ENCODE assay signal across 16 cellular contexts in genomic region chr6:121413831-121414368, GRCh38. TPM values are rescaled to one million over a fixed set of nuclear protein-coding genes. Genes with fewer than 3 reads are reported as not detected.
"Had no signal": no experiment of that assay in that cellular context is flagged by ENCODE, and none has a peak within 500 bp of the region (broad histone marks: within the 10 kb centered on the region; RNA-seq: fewer than 3 reads in every experiment).

No MANE protein-coding gene starts in this region.

- DNase-seq: activated CD4-positive, alpha-beta T cell treated with anti-CD3 and anti-CD28 coated beads for 36 hours; activated CD8-positive, alpha-beta T cell treated with anti-CD3 and anti-CD28 coated beads, Interleukin-2, amount 10 ng/mL, durations not matched to agents 7 days and 5 days; activated naive CD4-positive, alpha-beta T cell treated with anti-CD3 and anti-CD28 coated beads, Interleukin-2, amount 50 U/mL, for 16 hours; effector CD4-positive, alpha-beta T cell; foreskin fibroblast; glutamatergic neuron; pancreas; stimulated activated CD4-positive, alpha-beta T cell treated with anti-CD3 and anti-CD28 coated beads, Interleukin-4, amount 100 ng/mL, for 1 hour; stimulated activated CD8-positive, alpha-beta memory T cell treated with anti-CD3 and anti-CD28 coated beads, Interleukin-4, amount 100 ng/mL, for 48 hours; T-cell; testis had no signal

- H3K27ac ChIP-seq: pancreas, SJSA1, testis, VCaP had no signal

- H3K27me3 Mint-ChIP-seq: activated CD4-positive, alpha-beta T cell treated with anti-CD3 and anti-CD28 coated beads for 36 hours; memory B cell; T-cell had no signal

- H3K27ac Mint-ChIP-seq: activated CD4-positive, alpha-beta T cell treated with anti-CD3 and anti-CD28 coated beads for 36 hours; activated CD8-positive, alpha-beta T cell treated with anti-CD3 and anti-CD28 coated beads, Interleukin-2, amount 10 ng/mL, durations not matched to agents 7 days and 5 days; memory B cell; stimulated activated naive CD8-positive, alpha-beta T cell treated with anti-CD3 and anti-CD28 coated beads, Interleukin-15, Interleukin-2, amounts not matched to agents 100 ng/mL and 50 ng/mL, for 24 hours; T-cell had no signal

- H3K9me3 ChIP-seq: pancreas, SJSA1, testis had no signal

- H3K4me1 Mint-ChIP-seq: activated CD4-positive, alpha-beta T cell treated with anti-CD3 and anti-CD28 coated beads for 36 hours; memory B cell; T-cell had no signal

- H3K4me3 Mint-ChIP-seq: activated CD4-positive, alpha-beta T cell treated with anti-CD3 and anti-CD28 coated beads for 36 hours; activated CD8-positive, alpha-beta T cell treated with anti-CD3 and anti-CD28 coated beads, Interleukin-2, amount 10 ng/mL, durations not matched to agents 7 days and 5 days; memory B cell; stimulated activated naive CD8-positive, alpha-beta T cell treated with anti-CD3 and anti-CD28 coated beads, Interleukin-15, Interleukin-2, amounts not matched to agents 100 ng/mL and 50 ng/mL, for 24 hours; T-cell had no signal

- H3K36me3 Mint-ChIP-seq: memory B cell, T-cell had no signal

- H3K4me3 ChIP-seq: pancreas, SJSA1, testis had no signal

- ATAC-seq: activated CD4-positive, alpha-beta T cell treated with anti-CD3 and anti-CD28 coated beads for 36 hours; activated CD8-positive, alpha-beta T cell treated with anti-CD3 and anti-CD28 coated beads, Interleukin-2, amount 10 ng/mL, durations not matched to agents 7 days and 5 days; left lobe of liver; pancreas; T-cell had no signal

- H3K4me1 ChIP-seq: pancreas, SJSA1, testis had no signal

- H3K27me3 ChIP-seq: pancreas, SJSA1, testis had no signal

- H3K36me3 ChIP-seq: pancreas, SJSA1 had no signal

- H3K9me3 Mint-ChIP-seq: memory B cell; stimulated activated naive CD8-positive, alpha-beta T cell treated with anti-CD3 and anti-CD28 coated beads, Interleukin-15, Interleukin-2, amounts not matched to agents 100 ng/mL and 50 ng/mL, for 24 hours; T-cell had no signal

RNA-seq across cellular contexts. Expression of gene GJA1, which starts 21.5 kb away (rescaled TPM):
- total RNA-seq: activated CD8-positive, alpha-beta T cell treated with anti-CD3 and anti-CD28 coated beads, Interleukin-2, amount 10 ng/mL, durations not matched to agents 7 days and 5 days had no signal
